ENCODE assay signal across 12 cellular contexts in the genomic region with DNA sequence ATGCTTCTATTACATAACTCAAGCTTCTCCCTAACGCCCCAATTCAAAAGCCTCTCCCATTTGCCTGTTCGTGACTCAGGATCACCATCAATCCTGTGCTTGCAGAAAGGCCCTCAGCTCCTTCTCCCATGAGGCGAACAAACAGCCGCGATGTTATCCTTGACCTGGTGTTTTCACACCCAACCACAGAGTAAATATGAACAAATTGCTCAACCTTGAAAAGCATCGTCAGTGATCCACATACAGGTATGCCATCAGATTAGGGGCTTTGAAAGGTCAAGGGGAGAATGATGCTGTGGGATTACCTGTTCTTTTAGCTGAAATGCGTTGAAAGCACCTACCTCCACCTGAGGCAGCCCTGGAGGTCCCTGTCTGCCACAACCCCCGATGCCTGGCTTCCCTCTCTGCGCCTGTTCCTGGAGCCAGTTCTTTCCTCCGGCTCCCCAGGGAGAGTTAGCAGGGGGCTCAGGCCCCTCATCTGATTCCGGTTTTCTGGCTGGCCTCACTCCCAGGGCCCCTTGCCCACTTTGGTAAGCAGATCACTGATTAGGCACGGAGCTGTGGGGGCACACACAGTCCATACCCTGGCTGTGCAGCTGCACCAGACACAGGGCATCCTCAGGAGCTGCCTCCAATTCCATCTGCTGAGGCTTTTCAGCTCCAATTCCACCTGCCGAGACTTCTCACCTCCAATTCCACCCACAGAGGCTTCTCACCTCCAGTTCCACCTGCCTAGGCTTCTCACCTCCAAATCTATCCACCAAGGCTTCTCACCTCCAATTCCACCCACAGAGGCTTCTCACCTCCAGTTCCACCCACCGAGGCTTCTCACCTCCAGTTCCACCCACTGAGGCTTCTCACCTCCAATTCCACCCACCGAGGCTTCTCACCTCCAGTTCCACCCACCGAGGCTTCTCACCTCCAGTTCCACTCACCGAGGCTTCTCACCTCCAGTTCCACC. TPM values are rescaled to one million over a fixed set of nuclear protein-coding genes. Genes with fewer than 3 reads are reported as not detected.
DNase-seq lines count a peak whose midpoint lies in the region; ATAC-seq, FAIRE-seq and TF ChIP-seq lines count a peak whose summit lies in the region.
"Had no signal": no experiment of that assay in that cellular context is flagged by ENCODE, and none has a peak within 500 bp of the region (broad histone marks: within the 10 kb centered on the region; RNA-seq: fewer than 3 reads in every experiment).

No MANE protein-coding gene starts in this region.

- no peak overlapping the region for H2BK12ac ChIP-seq in neuronal stem cell (ENCODE audit: low read length)

- no TSS peak for BruUV-seq in K562 (replicated peaks; lab: Mats Ljungman, UMichigan)

- H3K36me3 Mint-ChIP-seq in activated CD8-positive, alpha-beta T cell treated with anti-CD3 and anti-CD28 coated beads, Interleukin-2, amount 10 ng/mL, durations not matched to agents 7 days and 5 days (ENCODE audit: low read depth), result no peaks in the 10 kb centered on the region

- TF ChIP-seq CTCF in K562 (IDR thresholded peaks at IDR 0.05 in 2 of 3, conservative IDR thresholded peaks at IDR 0.05 in 1 of 3; ENCODE audit: insufficient read depth in 2 of 3, low read depth in 1 of 3, low read length in 3 of 3), result no peak

- H3K4me2 ChIP-seq in K562 (ENCODE audit: insufficient read depth, low read length) (no peak overlapping the region), neuronal stem cell (ENCODE audit: insufficient read depth, low read length, poor library complexity, severe bottlenecking) (no peak overlapping the region)

- H3K9me1 ChIP-seq in K562 (ENCODE audit: control insufficient read depth, insufficient read depth, low read length), result no peaks in the 10 kb centered on the region

- H3K4me1 ChIP-seq in K562 (replicated peaks in 1 of 2; ENCODE audit: control insufficient read depth in 2 of 2, insufficient read depth in 2 of 2, low read length in 2 of 2), result peaks cover 4 to 6% of the 10 kb centered on the region in 2 experiments; a peak in 4 of 5 replicates
- H3K4me1 ChIP-seq in neuronal stem cell (ENCODE audit: control insufficient read depth in 2 of 2, insufficient read depth in 1 of 2, low read depth in 1 of 2, low read length in 2 of 2), result no peaks in the 10 kb centered on the region

- 7% methylated on average over 17 of the region's 17 CpGs for WGBS in K562 (ENCODE audit: insufficient coverage, low coverage, missing lambda C conversion rate)
- WGBS in neuronal stem cell (ENCODE audit: extremely low coverage in 2 of 2, insufficient read length in 2 of 2, insufficient replicate concordance in 1 of 2), 2 donors, result no CpG with 5 or more reads among the region's 17 CpGs

- no peak overlapping the region for H3K23ac ChIP-seq in neuronal stem cell (ENCODE audit: low read depth, low read length, poor library complexity)

- no peak for TF ChIP-seq EP300 in K562 (IDR thresholded peaks at IDR 0.05; ENCODE audit: low read length)

- in situ Hi-C loops in K562 (cut with MboI), result no loop called here

- H2BK120ac ChIP-seq in neuronal stem cell (ENCODE audit: low read depth, low read length), result no peak overlapping the region

- no peak overlapping the region for H2BK5ac ChIP-seq in neuronal stem cell (ENCODE audit: low read length)

- no peaks in the 10 kb centered on the region for H3K9me3 Mint-ChIP-seq in activated CD8-positive, alpha-beta T cell treated with anti-CD3 and anti-CD28 coated beads, Interleukin-2, amount 10 ng/mL, durations not matched to agents 7 days and 5 days (ENCODE audit: insufficient read depth)
- H3K9me3 Mint-ChIP-seq: dendritic cell treated with granulocyte-macrophage colony-stimulating factor and Interleukin-4, amounts not matched to agents 40 ng/mL and 50 ng/mL, for 4 days had no signal

- no peak overlapping the region for H2BK15ac ChIP-seq in neuronal stem cell (ENCODE audit: low read length)

- H3K27me3 Mint-ChIP-seq in activated CD8-positive, alpha-beta T cell treated with anti-CD3 and anti-CD28 coated beads, Interleukin-2, amount 10 ng/mL, durations not matched to agents 7 days and 5 days (ENCODE audit: low read depth), result peaks cover 35% of the 10 kb centered on the region

- H3K4me1 Mint-ChIP-seq in activated CD8-positive, alpha-beta T cell treated with anti-CD3 and anti-CD28 coated beads, Interleukin-2, amount 10 ng/mL, durations not matched to agents 7 days and 5 days (ENCODE audit: low read depth), result no peaks in the 10 kb centered on the region

- H3K4ac ChIP-seq in neuronal stem cell (ENCODE audit: low read length), result no peak overlapping the region

- no peak overlapping the region for H4K91ac ChIP-seq in neuronal stem cell (ENCODE audit: low read depth, low read length, poor library complexity)

- H4K20me1 ChIP-seq in K562 (replicated peaks; ENCODE audit: control insufficient read depth, insufficient read depth, low read length), result 0 out of 2 replicates have a peak, but pooled peaks cover 3% of the 10 kb centered on the region

- H3K27ac Mint-ChIP-seq in activated CD8-positive, alpha-beta T cell treated with anti-CD3 and anti-CD28 coated beads, Interleukin-2, amount 10 ng/mL, durations not matched to agents 7 days and 5 days, result no peak overlapping the region
- H3K27ac Mint-ChIP-seq: dendritic cell treated with granulocyte-macrophage colony-stimulating factor and Interleukin-4, amounts not matched to agents 40 ng/mL and 50 ng/mL, for 4 days had no signal

- POLR2A ChIA-PET in K562 (lab: Yijun Ruan, JAX), result interaction anchor here (0.6 to 1.2 kb wide), 3 partner anchors 15 to 40 kb away, joined by 3 to 7 read pairs (median 3); no protein-coding TSS in a partner anchor
- POLR2A ChIA-PET in activated CD8-positive, alpha-beta T cell treated with anti-CD3 and anti-CD28 coated beads, Interleukin-2, amount 10 ng/mL, durations not matched to agents 7 days and 5 days (lab: Charles Lee), result no interaction called here

- H3K36me3 ChIP-seq in K562 (ENCODE audit: control insufficient read depth, insufficient read depth, low read length) (no peaks in the 10 kb centered on the region), neuronal stem cell (replicated peaks in 1 of 2; ENCODE audit: control insufficient read depth in 2 of 2, insufficient read depth in 2 of 2, low read length in 2 of 2) (no peaks in the 10 kb centered on the region)
- H3K36me3 ChIP-seq: MG63 had no signal

- peak overlapping the region; percentile 29 for H3K18ac ChIP-seq in neuronal stem cell (ENCODE audit: low read length)

- no peak overlapping the region for H4K8ac ChIP-seq in neuronal stem cell (ENCODE audit: low read depth, low read length)

- TF ChIP-seq RAD21 in K562 (CRISPR knock-in tag; conservative IDR thresholded peaks at IDR 0.05 in 1 of 2, IDR thresholded peaks at IDR 0.05 in 1 of 2), result no peak

- no peak overlapping the region for H3K4me3 Mint-ChIP-seq in activated CD8-positive, alpha-beta T cell treated with anti-CD3 and anti-CD28 coated beads, Interleukin-2, amount 10 ng/mL, durations not matched to agents 7 days and 5 days
- H3K4me3 Mint-ChIP-seq: dendritic cell treated with granulocyte-macrophage colony-stimulating factor and Interleukin-4, amounts not matched to agents 40 ng/mL and 50 ng/mL, for 4 days had no signal

- H2AFZ ChIP-seq in K562 (ENCODE audit: low read depth, low read length), result no peak overlapping the region
- no peak overlapping the region for H2AFZ ChIP-seq in neuronal stem cell (ENCODE audit: low read length)

- H3K4me3 ChIP-seq in K562, result no peak overlapping the region
- H3K4me3 ChIP-seq in neuronal stem cell (ENCODE audit: low read length in 2 of 2), result no peak overlapping the region
- H3K4me3 ChIP-seq: lung, MG63 had no signal

- peak; percentile 36; the same call in 1 of the 3 replicates for ATAC-seq in K562
- no peak for ATAC-seq in GM19463 (IDR thresholded peaks at IDR 0.05; ENCODE audit: unreplicated experiment)
- ATAC-seq in activated CD8-positive, alpha-beta T cell treated with anti-CD3 and anti-CD28 coated beads, Interleukin-2, amount 10 ng/mL, durations not matched to agents 7 days and 5 days, result no peak

- no peaks in the 10 kb centered on the region for H3K79me2 ChIP-seq in K562 (ENCODE audit: control insufficient read depth, insufficient read depth, low read length)

- intact Hi-C loops in K562 (cut with micrococcal nuclease), result no loop called here

- FAIRE-seq in K562 (lab: Jason Lieb, UNC), result peak; percentile 15

- H3K27me3 ChIP-seq in K562 (ENCODE audit: control insufficient read depth in 2 of 2, insufficient read depth in 2 of 2, low read length in 2 of 2) (peaks cover 20 to 33% of the 10 kb centered on the region in 2 experiments; a peak in 4 of 5 replicates), neuronal stem cell (ENCODE audit: control insufficient read depth in 3 of 3, insufficient read depth in 3 of 3, low read depth in 1 of 3, low read length in 3 of 3) (peaks cover 0 to 21% (median 0%) of the 10 kb centered on the region in 3 experiments)
- H3K27me3 ChIP-seq: MG63 had no signal

- no peaks in the 10 kb centered on the region for H3K79me1 ChIP-seq in neuronal stem cell (ENCODE audit: low read depth, low read length)

- H3K9ac ChIP-seq in K562 (ENCODE audit: insufficient read depth in 1 of 2, low read depth in 2 of 2, low read length in 2 of 2) (no peak overlapping the region), neuronal stem cell (ENCODE audit: low read depth, low read length, poor library complexity) (no peak overlapping the region)

- DNase-seq in DMS153 (lab: John Stamatoyannopoulos, UW) (peak; percentile 26), DMS153 treated with DMSO at 0.1 percent for 48 hours (lab: John Stamatoyannopoulos, UW; ENCODE audit: unreplicated experiment) (no peak), DMS79 treated with DMSO at 0.1 percent for 48 hours (lab: John Stamatoyannopoulos, UW) (peak; percentile 14), K562 (ENCODE audit: extremely low read depth in 1 of 4, low spot score in 3 of 4) (no peak), neuronal stem cell (ENCODE audit: low spot score) (no peak)
- DNase-seq in stimulated activated CD4-positive, alpha-beta T cell treated with anti-CD3 and anti-CD28 coated beads, Interleukin-4, amount 100 ng/mL, for 24 hours, result no peak
- no peak for DNase-seq in activated CD8-positive, alpha-beta T cell treated with anti-CD3 and anti-CD28 coated beads, Interleukin-2, amount 10 ng/mL, durations not matched to agents 7 days and 5 days
- DNase-seq: MG63 had no signal

- CTCF ChIA-PET in K562 (lab: Yijun Ruan, JAX; ENCODE audit: low intra/inter-chr PET ratio), result no interaction called here
- CTCF ChIA-PET in activated CD8-positive, alpha-beta T cell treated with anti-CD3 and anti-CD28 coated beads, Interleukin-2, amount 10 ng/mL, durations not matched to agents 7 days and 5 days (lab: Charles Lee), result interaction anchor here (0.9 kb wide), 1 partner anchor 503 kb away, joined by 3 read pairs; no protein-coding TSS in a partner anchor

- H2AK5ac ChIP-seq in neuronal stem cell (ENCODE audit: low read depth, low read length), result no peak overlapping the region

- no peaks in the 10 kb centered on the region for H3K9me3 ChIP-seq in K562 (replicated peaks; ENCODE audit: control insufficient read depth, insufficient read depth, low read depth, low read length)
- H3K9me3 ChIP-seq in neuronal stem cell (replicated peaks in 1 of 2; ENCODE audit: control insufficient read depth in 2 of 2, insufficient read depth in 1 of 2, low read depth in 1 of 2, low read length in 2 of 2), result no peaks in the 10 kb centered on the region
- H3K9me3 ChIP-seq: MG63 had no signal

- H3K27ac ChIP-seq in K562 (ENCODE audit: extremely low read depth, low read depth, low read length), result no peak overlapping the region
- H3K27ac ChIP-seq in neuronal stem cell (replicated peaks; ENCODE audit: low read length), result no peak overlapping the region
- H3K27ac ChIP-seq: 22Rv1 had no signal

- no peak overlapping the region for H3K14ac ChIP-seq in neuronal stem cell (ENCODE audit: low read length)

- TF ChIP-seq POLR2A in K562 (conservative IDR thresholded peaks at IDR 0.05), result no peak

RNA-seq across cellular contexts. Expression of gene ODC1, which starts 39.3 kb away (rescaled TPM):
- 99.9 and 124 TPM in 2 replicates for total RNA-seq in K562 (2011; cell fraction: chromatin; rRNA removed; ENCODE audit: low replicate concordance)
- total RNA-seq in K562 (2011; cell fraction: nucleolus; rRNA removed), result 80.3 and 83.7 TPM in 2 replicates
- 115 and 142 TPM in 2 replicates for total RNA-seq in K562 (2011; cell fraction: nucleoplasm; rRNA removed)
- total RNA-seq in K562 (2014; rRNA removed) (392 and 447 TPM in 2 replicates), K562 (2014; rRNA removed; fragmentation: Illumina TruSeq; extraction: Trizol) (525 and 551 TPM in 2 replicates), K562 (2015; rRNA removed; fragmentation: Illumina TruSeq; extraction: Trizol) (512 and 539 TPM in 2 replicates), K562 (2021) (379 and 398 TPM in 2 replicates)
- polyA plus RNA-seq in K562 (2011; rRNA removed) (368 and 563 TPM in 2 replicates), K562 (2014; fragmentation: Illumina TruSeq; extraction: Trizol) (473 and 553 TPM in 2 replicates), K562 (2014; fragmentation: Nextera tagmentation; extraction: Ambion mirVana) (100 to 1,000 TPM; 142 to 169 TPM), K562 (2014; rRNA removed) (457 and 488 TPM in 2 replicates)
- polyA plus RNA-seq in K562 (2011; cell fraction: cytosol; rRNA removed), result 282 and 395 TPM in 2 replicates
- polyA plus RNA-seq in K562 (2011; cell fraction: nucleus; rRNA removed), result 190 and 232 TPM in 2 replicates
- 213 and 358 TPM in 2 replicates for polyA plus RNA-seq in K562 (2012)
- 600 and 763 TPM in 2 replicates for polyA minus RNA-seq in K562 (2011; rRNA and poly(A)+ RNA removed)
- polyA minus RNA-seq in K562 (2011; cell fraction: cytosol; rRNA and poly(A)+ RNA removed), result 138 and 222 TPM in 2 replicates
- 41.1 and 78.2 TPM in 2 replicates for polyA minus RNA-seq in K562 (2011; cell fraction: nucleus; rRNA and poly(A)+ RNA removed)
- polyA plus RNA-seq in neuronal stem cell (2013, experiment 1 of 2), result 196 TPM
- 192 TPM for polyA plus RNA-seq in neuronal stem cell (2013, experiment 2 of 2)
- total RNA-seq in activated CD8-positive, alpha-beta T cell treated with anti-CD3 and anti-CD28 coated beads, Interleukin-2, amount 10 ng/mL, durations not matched to agents 7 days and 5 days, result 10 to 100 TPM; 54.4 to 54.6 TPM

Comparison
In these comparisons a context has a peak if more than half of its experiments do, and no peak if none do; other contexts are left out.
1. DNase-seq: peak in DMS153 (single experiment) and DMS79 treated with DMSO at 0.1 percent for 48 hours (single experiment); none in DMS153 treated with DMSO at 0.1 percent for 48 hours (single experiment), K562 (0 of 4), neuronal stem cell (single experiment), stimulated activated CD4-positive, alpha-beta T cell treated with anti-CD3 and anti-CD28 coated beads, Interleukin-4, amount 100 ng/mL, for 24 hours (single experiment) and activated CD8-positive, alpha-beta T cell treated with anti-CD3 and anti-CD28 coated beads, Interleukin-2, amount 10 ng/mL, durations not matched to agents 7 days and 5 days (single experiment).